In genomic region chr18:23136326-23137092, GRCh38 we compare ENCODE assay signal across 8 cellular contexts. TPM values are rescaled to one million over a fixed set of nuclear protein-coding genes. Genes with fewer than 3 reads are reported as not detected.
DNase-seq lines count a peak whose midpoint lies in the region; ATAC-seq and TF ChIP-seq lines count a peak whose summit lies in the region.

No MANE protein-coding gene starts in this region.

- H3K27me3 ChIP-seq in HUES64 (ENCODE audit: insufficient read depth, low read length): peaks cover 19% of the 10 kb centered on the region
- H3K27me3 ChIP-seq in left ventricle myocardium inferior (ENCODE audit: low read depth): peaks cover 93% of the 10 kb centered on the region

- ATAC-seq in activated T-helper 17 cell treated with anti-CD3 and anti-CD28 coated beads, Interleukin-2, amount 50 U/mL, for 72 hours (replicated peaks): peak; percentile 40
- ATAC-seq in GM18909 (IDR thresholded peaks at IDR 0.05; ENCODE audit: poor library complexity, unreplicated experiment): no peak

- peaks cover 10% of the 10 kb centered on the region for H3K36me3 Mint-ChIP-seq in activated T-helper 17 cell treated with anti-CD3 and anti-CD28 coated beads, Interleukin-2, amount 50 U/mL, for 72 hours (ENCODE audit: low read depth)

- DNase-seq in activated T-cell treated with anti-CD3 and anti-CD28 coated beads, Interleukin-2, amount 50 U/mL, for 1 hour: peak; percentile 49
- DNase-seq in activated T-cell treated with anti-CD3 and anti-CD28 coated beads for 4 hours (no peak), left ventricle myocardium inferior (peak; percentile 50), posterior vena cava (ENCODE audit: low spot score) (peak; percentile 90), H4 (ENCODE audit: low spot score) (no peak)

- peak overlapping the region; percentile 85 for H3K9ac ChIP-seq in HUES64 (ENCODE audit: low read depth, low read length)

- H3K4me1 ChIP-seq in HUES64 (ENCODE audit: insufficient read depth, low read length): peaks cover 37% of the 10 kb centered on the region
- H3K4me1 ChIP-seq in left ventricle myocardium inferior: peaks cover 48% of the 10 kb centered on the region

- no peak overlapping the region for H3K27ac Mint-ChIP-seq in activated T-helper 17 cell treated with anti-CD3 and anti-CD28 coated beads, Interleukin-2, amount 50 U/mL, for 72 hours

- H3K9me3 ChIP-seq in HUES64 (ENCODE audit: insufficient read depth, low read depth, low read length) (no peaks in the 10 kb centered on the region), left ventricle myocardium inferior (replicated peaks) (no peaks in the 10 kb centered on the region)

- H3K27ac ChIP-seq in HUES64 (ENCODE audit: low read depth, low read length): no peak overlapping the region
- peak overlapping the region; percentile 76 for H3K27ac ChIP-seq in left ventricle myocardium inferior (replicated peaks)

- WGBS in HUES64: under 1% methylated on average over 72 of the region's 72 CpGs

- H3K4me1 Mint-ChIP-seq in activated T-helper 17 cell treated with anti-CD3 and anti-CD28 coated beads, Interleukin-2, amount 50 U/mL, for 72 hours: no peaks in the 10 kb centered on the region

- no peak for TF ChIP-seq CTCF in left ventricle myocardium inferior (IDR thresholded peaks at IDR 0.05; ENCODE audit: borderline replicate concordance)

- H3K4me3 ChIP-seq in HUES64 (ENCODE audit: low read length): peak overlapping the region; percentile 75
- H3K4me3 ChIP-seq in left ventricle myocardium inferior: peak overlapping the region; percentile 75

- intact Hi-C loops in left ventricle myocardium inferior (cut with micrococcal nuclease): loop anchor here (10.0 kb wide), 1 partner anchor 98 kb away; no protein-coding TSS in a partner anchor
- intact Hi-C loops in posterior vena cava (cut with DNase I): loop anchor here (5.0 to 10.0 kb wide), 3 partner anchors 96 to 228 kb away; no protein-coding TSS in a partner anchor

- H3K36me3 ChIP-seq in HUES64 (ENCODE audit: insufficient read depth, low read length) (peaks cover 5% of the 10 kb centered on the region; the same call in 1 of the 2 replicates), left ventricle myocardium inferior (no peaks in the 10 kb centered on the region)

- peaks cover 35% of the 10 kb centered on the region for H3K27me3 Mint-ChIP-seq in activated T-helper 17 cell treated with anti-CD3 and anti-CD28 coated beads, Interleukin-2, amount 50 U/mL, for 72 hours

- peak overlapping the region; percentile 66 for H3K4me3 Mint-ChIP-seq in activated T-helper 17 cell treated with anti-CD3 and anti-CD28 coated beads, Interleukin-2, amount 50 U/mL, for 72 hours

- H3K9me3 Mint-ChIP-seq in activated T-helper 17 cell treated with anti-CD3 and anti-CD28 coated beads, Interleukin-2, amount 50 U/mL, for 72 hours: no peaks in the 10 kb centered on the region

RNA-seq across cellular contexts. Expression of gene CABLES1, which starts 1.2 kb away (rescaled TPM):
- 10.4 TPM for polyA plus RNA-seq in HUES64 (2013, experiment 1 of 2)
- 10.8 TPM for polyA plus RNA-seq in HUES64 (2013, experiment 2 of 2)
- 1 to 10 TPM; 2.7 to 5.8 TPM for total RNA-seq in activated T-helper 17 cell treated with anti-CD3 and anti-CD28 coated beads, Interleukin-2, amount 50 U/mL, for 72 hours
- total RNA-seq in left ventricle myocardium inferior: 2.7 TPM
- 10 to 100 TPM in 1 of 2 donors, 1 to 10 TPM in 1; 9.3 to 10.8 TPM for total RNA-seq in posterior vena cava
- 9.6 and 11.7 TPM in 2 replicates for total RNA-seq in H4 (2014; rRNA removed; shearing (Covaris generic))

Comparison
In these comparisons a context has a peak if more than half of its experiments do, and no peak if none do; other contexts are left out.
1. DNase-seq: peak in activated T-cell treated with anti-CD3 and anti-CD28 coated beads, Interleukin-2, amount 50 U/mL, for 1 hour (single experiment), left ventricle myocardium inferior (single experiment) and posterior vena cava (single experiment); none in activated T-cell treated with anti-CD3 and anti-CD28 coated beads for 4 hours (single experiment) and H4 (single experiment).